1 cellular context compared by ENCODE assay signal in the genomic region with DNA sequence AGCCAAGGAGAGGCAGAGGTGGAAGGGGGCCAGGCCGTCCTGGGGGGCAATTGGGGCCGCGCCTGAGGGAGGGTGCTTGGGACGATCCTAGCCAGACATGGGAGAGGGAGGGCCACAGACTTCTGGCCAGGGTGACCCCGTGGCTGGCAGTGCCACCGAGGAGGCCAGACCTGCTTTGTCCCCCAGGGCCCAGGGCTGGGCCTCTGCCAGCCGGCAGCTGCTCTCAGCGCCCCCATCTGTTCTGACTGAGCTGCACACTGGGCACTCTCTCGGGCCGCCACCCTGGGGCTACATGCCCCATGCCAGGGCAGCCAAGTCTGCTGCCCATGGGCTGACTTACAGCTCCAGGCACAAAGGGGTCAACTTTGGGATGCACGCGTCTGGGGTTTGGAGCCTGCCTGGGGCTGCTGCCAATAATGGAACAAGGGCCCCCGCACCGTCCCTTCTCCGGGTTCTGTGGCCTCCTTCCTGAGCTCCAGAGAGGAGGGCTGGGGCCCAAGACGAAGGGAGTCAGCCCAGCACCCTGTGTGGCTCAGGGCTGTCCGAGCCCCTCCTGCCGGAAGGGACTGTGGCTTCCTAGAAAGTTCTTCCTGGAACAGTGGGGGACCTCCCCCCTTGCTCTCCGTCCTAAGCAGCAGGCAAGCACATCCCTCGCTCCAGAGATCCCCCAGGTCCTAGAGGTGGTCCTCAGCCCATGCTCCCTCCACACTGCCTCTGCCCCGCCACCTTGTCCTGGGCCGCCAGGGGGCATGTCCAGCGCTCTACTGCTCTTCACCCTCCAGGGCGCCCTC.
TF ChIP-seq lines count a peak whose summit lies in the region.

No MANE protein-coding gene starts in this region.

TF ChIP-seq in WTC11, 78 proteins besides CTCF, POLR2A, EP300 and RAD21 (continued from another document):
- TF ChIP-seq NFE2L1 (CRISPR knock-in tag; IDR thresholded peaks at IDR 0.05) (no peak), ZNF219 (CRISPR knock-in tag; IDR thresholded peaks at IDR 0.05; ENCODE audit: borderline replicate concordance) (0 out of 2 replicates have a peak, but pooled peaks have one; percentile 18), NR2C2 (CRISPR knock-in tag; IDR thresholded peaks at IDR 0.05) (no peak), CREM (CRISPR knock-in tag; IDR thresholded peaks at IDR 0.05) (no peak), ZNF423 (CRISPR knock-in tag; IDR thresholded peaks at IDR 0.05) (0 out of 2 replicates have a peak, but pooled peaks have one; percentile 17)
- TF ChIP-seq, protein P1, sequence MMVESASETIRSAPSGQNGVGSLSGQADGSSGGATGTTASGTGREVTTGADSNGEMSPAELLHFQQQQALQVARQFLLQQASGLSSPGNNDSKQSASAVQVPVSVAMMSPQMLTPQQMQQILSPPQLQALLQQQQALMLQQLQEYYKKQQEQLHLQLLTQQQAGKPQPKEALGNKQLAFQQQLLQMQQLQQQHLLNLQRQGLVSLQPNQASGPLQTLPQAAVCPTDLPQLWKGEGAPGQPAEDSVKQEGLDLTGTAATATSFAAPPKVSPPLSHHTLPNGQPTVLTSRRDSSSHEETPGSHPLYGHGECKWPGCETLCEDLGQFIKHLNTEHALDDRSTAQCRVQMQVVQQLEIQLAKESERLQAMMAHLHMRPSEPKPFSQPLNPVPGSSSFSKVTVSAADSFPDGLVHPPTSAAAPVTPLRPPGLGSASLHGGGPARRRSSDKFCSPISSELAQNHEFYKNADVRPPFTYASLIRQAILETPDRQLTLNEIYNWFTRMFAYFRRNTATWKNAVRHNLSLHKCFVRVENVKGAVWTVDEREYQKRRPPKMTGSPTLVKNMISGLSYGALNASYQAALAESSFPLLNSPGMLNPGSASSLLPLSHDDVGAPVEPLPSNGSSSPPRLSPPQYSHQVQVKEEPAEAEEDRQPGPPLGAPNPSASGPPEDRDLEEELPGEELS (CRISPR knock-in tag; IDR thresholded peaks at IDR 0.05): no peak
- TF ChIP-seq, protein P2, sequence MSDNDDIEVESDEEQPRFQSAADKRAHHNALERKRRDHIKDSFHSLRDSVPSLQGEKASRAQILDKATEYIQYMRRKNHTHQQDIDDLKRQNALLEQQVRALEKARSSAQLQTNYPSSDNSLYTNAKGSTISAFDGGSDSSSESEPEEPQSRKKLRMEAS (CRISPR knock-in tag; IDR thresholded peaks at IDR 0.05): peak; percentile 46; the same call in 1 of the 2 replicates
- TF ChIP-seq, protein P3, sequence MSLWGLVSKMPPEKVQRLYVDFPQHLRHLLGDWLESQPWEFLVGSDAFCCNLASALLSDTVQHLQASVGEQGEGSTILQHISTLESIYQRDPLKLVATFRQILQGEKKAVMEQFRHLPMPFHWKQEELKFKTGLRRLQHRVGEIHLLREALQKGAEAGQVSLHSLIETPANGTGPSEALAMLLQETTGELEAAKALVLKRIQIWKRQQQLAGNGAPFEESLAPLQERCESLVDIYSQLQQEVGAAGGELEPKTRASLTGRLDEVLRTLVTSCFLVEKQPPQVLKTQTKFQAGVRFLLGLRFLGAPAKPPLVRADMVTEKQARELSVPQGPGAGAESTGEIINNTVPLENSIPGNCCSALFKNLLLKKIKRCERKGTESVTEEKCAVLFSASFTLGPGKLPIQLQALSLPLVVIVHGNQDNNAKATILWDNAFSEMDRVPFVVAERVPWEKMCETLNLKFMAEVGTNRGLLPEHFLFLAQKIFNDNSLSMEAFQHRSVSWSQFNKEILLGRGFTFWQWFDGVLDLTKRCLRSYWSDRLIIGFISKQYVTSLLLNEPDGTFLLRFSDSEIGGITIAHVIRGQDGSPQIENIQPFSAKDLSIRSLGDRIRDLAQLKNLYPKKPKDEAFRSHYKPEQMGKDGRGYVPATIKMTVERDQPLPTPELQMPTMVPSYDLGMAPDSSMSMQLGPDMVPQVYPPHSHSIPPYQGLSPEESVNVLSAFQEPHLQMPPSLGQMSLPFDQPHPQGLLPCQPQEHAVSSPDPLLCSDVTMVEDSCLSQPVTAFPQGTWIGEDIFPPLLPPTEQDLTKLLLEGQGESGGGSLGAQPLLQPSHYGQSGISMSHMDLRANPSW (CRISPR knock-in tag; conservative IDR thresholded peaks at IDR 0.05; ENCODE audit: low read depth): no peak
- TF ChIP-seq, protein P4, sequence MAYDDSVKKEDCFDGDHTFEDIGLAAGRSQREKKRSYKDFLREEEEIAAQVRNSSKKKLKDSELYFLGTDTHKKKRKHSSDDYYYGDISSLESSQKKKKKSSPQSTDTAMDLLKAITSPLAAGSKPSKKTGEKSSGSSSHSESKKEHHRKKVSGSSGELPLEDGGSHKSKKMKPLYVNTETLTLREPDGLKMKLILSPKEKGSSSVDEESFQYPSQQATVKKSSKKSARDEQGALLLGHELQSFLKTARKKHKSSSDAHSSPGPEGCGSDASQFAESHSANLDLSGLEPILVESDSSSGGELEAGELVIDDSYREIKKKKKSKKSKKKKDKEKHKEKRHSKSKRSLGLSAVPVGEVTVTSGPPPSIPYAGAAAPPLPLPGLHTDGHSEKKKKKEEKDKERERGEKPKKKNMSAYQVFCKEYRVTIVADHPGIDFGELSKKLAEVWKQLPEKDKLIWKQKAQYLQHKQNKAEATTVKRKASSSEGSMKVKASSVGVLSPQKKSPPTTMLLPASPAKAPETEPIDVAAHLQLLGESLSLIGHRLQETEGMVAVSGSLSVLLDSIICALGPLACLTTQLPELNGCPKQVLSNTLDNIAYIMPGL (CRISPR knock-in tag; IDR thresholded peaks at IDR 0.05): peak; percentile 42; the same call in 1 of the 2 replicates
TF ChIP-seq in WTC11: peak in this region for 5.
